ENCODE assay signal across 11 cellular contexts in genomic region chr15:86611392-86612040, GRCh38.
DNase-seq lines count a peak whose midpoint lies in the region; ATAC-seq and TF ChIP-seq lines count a peak whose summit lies in the region.
"Had no signal": no experiment of that assay in that cellular context is flagged by ENCODE, and none has a peak within 500 bp of the region (broad histone marks: within the 10 kb centered on the region; RNA-seq: fewer than 3 reads in every experiment).

No MANE protein-coding gene starts in this region.

- H3K27me3 Mint-ChIP-seq in activated CD4-positive, alpha-beta T cell treated with anti-CD3 and anti-CD28 coated beads, Interleukin-2, amount 10 ng/mL, durations not matched to agents 7 days and 5 days, result peaks cover 2% of the 10 kb centered on the region

- no peaks in the 10 kb centered on the region for H3K27me3 ChIP-seq in right lobe of liver
- H3K27me3 ChIP-seq: suprapubic skin had no signal

- intact Hi-C loops in right lobe of liver (cut with DNase I) (no loop called here), left cardiac atrium (cut with DNase I) (no loop called here)

- H3K36me3 ChIP-seq in right lobe of liver, result no peaks in the 10 kb centered on the region
- H3K36me3 ChIP-seq: suprapubic skin had no signal

- peak overlapping the region; percentile 9 for H3K4me3 Mint-ChIP-seq in activated CD4-positive, alpha-beta T cell treated with anti-CD3 and anti-CD28 coated beads, Interleukin-2, amount 10 ng/mL, durations not matched to agents 7 days and 5 days

- POLR2A ChIA-PET in activated CD4-positive, alpha-beta T cell treated with anti-CD3 and anti-CD28 coated beads, Interleukin-2, amount 10 ng/mL, durations not matched to agents 7 days and 5 days (lab: Charles Lee), result no interaction called here

- TF ChIP-seq CTCF in AG10803 (conservative IDR thresholded peaks at IDR 0.05; ENCODE audit: low read length) (no peak), right lobe of liver (IDR thresholded peaks at IDR 0.05) (no peak)

- peak overlapping the region; percentile 88 for H3K27ac Mint-ChIP-seq in activated CD4-positive, alpha-beta T cell treated with anti-CD3 and anti-CD28 coated beads, Interleukin-2, amount 10 ng/mL, durations not matched to agents 7 days and 5 days

- peaks cover 16% of the 10 kb centered on the region for H3K36me3 Mint-ChIP-seq in activated CD4-positive, alpha-beta T cell treated with anti-CD3 and anti-CD28 coated beads, Interleukin-2, amount 10 ng/mL, durations not matched to agents 7 days and 5 days (ENCODE audit: low read depth)

- H3K4me1 ChIP-seq in right lobe of liver, result no peaks in the 10 kb centered on the region
- H3K4me1 ChIP-seq: suprapubic skin had no signal

- peaks cover 11% of the 10 kb centered on the region for H3K9me3 Mint-ChIP-seq in activated CD4-positive, alpha-beta T cell treated with anti-CD3 and anti-CD28 coated beads, Interleukin-2, amount 10 ng/mL, durations not matched to agents 7 days and 5 days

- H3K4me3 ChIP-seq in AG10803 (ENCODE audit: low read length) (no peak overlapping the region), right lobe of liver (no peak overlapping the region)
- H3K4me3 ChIP-seq: skin epidermis, suprapubic skin had no signal

- no peaks in the 10 kb centered on the region for H3K9me3 ChIP-seq in right lobe of liver
- H3K9me3 ChIP-seq: suprapubic skin had no signal

- no peak for TF ChIP-seq POLR2A in right lobe of liver (IDR thresholded peaks at IDR 0.05)

- DNase-seq in AG10803 (ENCODE audit: low read depth), result peak; percentile 40
- peak; percentile 56 for DNase-seq in activated CD4-positive, alpha-beta T cell treated with anti-CD3 and anti-CD28 coated beads, Interleukin-2, amount 10 ng/mL, durations not matched to agents 7 days and 5 days
- peak; percentile 20 for DNase-seq in iPS-NIHi7 (ENCODE audit: extremely low spot score)
- no peak for DNase-seq in right lobe of liver
- no peak for DNase-seq in germinal center (ENCODE audit: low spot score)
- DNase-seq in NCI-H1417 treated with DMSO at 0.1 percent for 48 hours (lab: John Stamatoyannopoulos, UW), result no peak
- no peak for DNase-seq in left cardiac atrium
- DNase-seq: NCI-H2107 had no signal

- ATAC-seq in GM18867 (IDR thresholded peaks at IDR 0.05; ENCODE audit: unreplicated experiment), result peak; percentile 66
- ATAC-seq in right lobe of liver, result no peak
- no peak for ATAC-seq in left cardiac atrium

- WGBS in right lobe of liver (ENCODE audit: insufficient coverage, low coverage, low lambda C conversion rate, missing lambda C conversion rate), result 37% methylated on average over 2 of the region's 2 CpGs

- CTCF ChIA-PET in activated CD4-positive, alpha-beta T cell treated with anti-CD3 and anti-CD28 coated beads, Interleukin-2, amount 10 ng/mL, durations not matched to agents 7 days and 5 days (lab: Charles Lee), result interaction anchor here (0.9 to 1.0 kb wide), 2 partner anchors 13 to 42 kb away, joined by 3 read pairs; no protein-coding TSS in a partner anchor

- peaks cover 53% of the 10 kb centered on the region for H3K4me1 Mint-ChIP-seq in activated CD4-positive, alpha-beta T cell treated with anti-CD3 and anti-CD28 coated beads, Interleukin-2, amount 10 ng/mL, durations not matched to agents 7 days and 5 days

- H3K27ac ChIP-seq in right lobe of liver, result no peak overlapping the region
- H3K27ac ChIP-seq: suprapubic skin had no signal

Comparison
In these comparisons a context has a peak if more than half of its experiments do, and no peak if none do; other contexts are left out.
1. DNase-seq: peak in AG10803 (single experiment), activated CD4-positive, alpha-beta T cell treated with anti-CD3 and anti-CD28 coated beads, Interleukin-2, amount 10 ng/mL, durations not matched to agents 7 days and 5 days (single experiment) and iPS-NIHi7 (single experiment); none in right lobe of liver (0 of 3), germinal center (single experiment), NCI-H1417 treated with DMSO at 0.1 percent for 48 hours (single experiment) and left cardiac atrium (single experiment).